20 cellular contexts compared by ENCODE assay signal in genomic region chrX:53718073-53718472, GRCh38. TPM values are rescaled to one million over a fixed set of nuclear protein-coding genes. Genes with fewer than 3 reads are reported as not detected.
A peak's percentile ranks its signal among the peaks of the same experiment; 100 is the strongest.
DNase-seq lines count a peak whose midpoint lies in the region; ATAC-seq and TF ChIP-seq lines count a peak whose summit lies in the region.
"Had no signal": no experiment of that assay in that cellular context is flagged by ENCODE, and none has a peak within 500 bp of the region (broad histone marks: within the 10 kb centered on the region; RNA-seq: fewer than 3 reads in every experiment).

No MANE protein-coding gene starts in this region.

- H2BK12ac ChIP-seq in neuronal stem cell (ENCODE audit: low read length), result no peak overlapping the region

- H3K4me2 ChIP-seq in PC-9 (no peak overlapping the region), neuronal stem cell (ENCODE audit: insufficient read depth, low read length, poor library complexity, severe bottlenecking) (no peak overlapping the region)

- CTCF ChIA-PET in activated CD8-positive, alpha-beta T cell treated with anti-CD3 and anti-CD28 coated beads, Interleukin-2, amount 10 ng/mL, durations not matched to agents 7 days and 5 days (lab: Charles Lee), result interaction anchor here (1.1 to 5.7 kb wide), 2 partner anchors 14 to 33 kb away, joined by 4 to 46 read pairs; partner anchors contain the start of gene HUWE1
- CTCF ChIA-PET in PC-9 (lab: Charles Lee), result no interaction called here

- no peaks in the 10 kb centered on the region for H3K79me1 ChIP-seq in neuronal stem cell (ENCODE audit: low read depth, low read length)

- POLR2A ChIA-PET in activated CD8-positive, alpha-beta T cell treated with anti-CD3 and anti-CD28 coated beads, Interleukin-2, amount 10 ng/mL, durations not matched to agents 7 days and 5 days (lab: Charles Lee), result interaction anchor here (6.4 kb wide), 1 partner anchor 34 kb away, joined by 317 read pairs; the partner anchor contains the start of gene HUWE1
- POLR2A ChIA-PET in PC-9 (lab: Charles Lee; ENCODE audit: unreplicated experiment), result no interaction called here

- BruUV-seq in PC-9 (replicated peaks; lab: Mats Ljungman, UMichigan), result no TSS peak

- H3K4me1 ChIP-seq in PC-9 (replicated peaks; ENCODE audit: insufficient read depth) (peaks cover 33% of the 10 kb centered on the region), neuronal stem cell (ENCODE audit: control insufficient read depth in 2 of 2, insufficient read depth in 1 of 2, low read depth in 1 of 2, low read length in 2 of 2) (no peaks in the 10 kb centered on the region)

- H4K20me1 ChIP-seq in PC-9 (ENCODE audit: insufficient read depth), result no peaks in the 10 kb centered on the region

- no peaks in the 10 kb centered on the region for H3K79me2 ChIP-seq in PC-9 (ENCODE audit: low read depth)

- H3F3A ChIP-seq in PC-9 (ENCODE audit: insufficient read depth, low read depth), result peaks cover 25% of the 10 kb centered on the region; the same call in 1 of the 2 replicates

- H3K27me3 Mint-ChIP-seq in activated T-cell treated with anti-CD3 and anti-CD28 coated beads, Interleukin-2, amount 50 U/mL, for 4 hours (ENCODE audit: low read depth), result no peaks in the 10 kb centered on the region
- no peaks in the 10 kb centered on the region for H3K27me3 Mint-ChIP-seq in activated CD8-positive, alpha-beta T cell treated with anti-CD3 and anti-CD28 coated beads, Interleukin-2, amount 10 ng/mL, durations not matched to agents 7 days and 5 days (ENCODE audit: low read depth)
- no peaks in the 10 kb centered on the region for H3K27me3 Mint-ChIP-seq in natural killer cell (ENCODE audit: low read depth in 2 of 2)
- H3K27me3 Mint-ChIP-seq: naive thymus-derived CD4-positive, alpha-beta T cell; progenitor cell of endocrine pancreas had no signal

- H3K4me1 Mint-ChIP-seq in activated T-cell treated with anti-CD3 and anti-CD28 coated beads, Interleukin-2, amount 50 U/mL, for 4 hours (ENCODE audit: low read depth), result peaks cover 47% of the 10 kb centered on the region
- H3K4me1 Mint-ChIP-seq in activated CD8-positive, alpha-beta T cell treated with anti-CD3 and anti-CD28 coated beads, Interleukin-2, amount 10 ng/mL, durations not matched to agents 7 days and 5 days (ENCODE audit: low read depth), result peaks cover 49% of the 10 kb centered on the region
- H3K4me1 Mint-ChIP-seq in natural killer cell, result peaks cover 37 to 44% of the 10 kb centered on the region in 2 donors

- intact Hi-C loops in natural killer cell (cut with micrococcal nuclease), result loop anchor here (5.0 kb wide), 1 partner anchor 34 kb away; no protein-coding TSS in a partner anchor
- intact Hi-C loops in PC-9 (cut with micrococcal nuclease; ENCODE audit: unreplicated experiment), result no loop called here
- intact Hi-C loops in lower leg skin (cut with DNase I; ENCODE audit: low total_unique reads), result no loop called here

- no peaks in the 10 kb centered on the region for H3K9me2 ChIP-seq in PC-9 (ENCODE audit: insufficient read depth)

- H3K18ac ChIP-seq in neuronal stem cell (ENCODE audit: low read length), result no peak overlapping the region

- DNase-seq in activated T-cell treated with anti-CD3 and anti-CD28 coated beads, Interleukin-2, amount 50 U/mL, for 4 hours, result no peak
- DNase-seq in activated T-cell treated with anti-CD3 and anti-CD28 coated beads, Interleukin-2, amount 50 U/mL, for 1 hour, result no peak
- no peak for DNase-seq in activated CD8-positive, alpha-beta T cell treated with anti-CD3 and anti-CD28 coated beads, Interleukin-2, amount 10 ng/mL, durations not matched to agents 7 days and 5 days
- DNase-seq in natural killer cell, result no peak
- no peak for DNase-seq in PC-9
- DNase-seq in neuronal stem cell (ENCODE audit: low spot score), result no peak
- DNase-seq in lower leg skin (ENCODE audit: low spot score in 2 of 2), result no peak
- DNase-seq: Caco-2; central memory CD4-positive, alpha-beta T cell; foreskin melanocyte; GOT3; lower lobe of right lung; naive thymus-derived CD4-positive, alpha-beta T cell; NCI-H1694; NCI-H446 treated with DMSO at 0.1 percent for 48 hours; SIG-M5; T1000 had no signal

- no peak overlapping the region for H2AK5ac ChIP-seq in neuronal stem cell (ENCODE audit: low read depth, low read length)

- H3K14ac ChIP-seq in neuronal stem cell (ENCODE audit: low read length), result no peak overlapping the region

- no peak overlapping the region for H4K91ac ChIP-seq in neuronal stem cell (ENCODE audit: low read depth, low read length, poor library complexity)

- no peak overlapping the region for H2BK15ac ChIP-seq in neuronal stem cell (ENCODE audit: low read length)

- H3K4ac ChIP-seq in neuronal stem cell (ENCODE audit: low read length), result no peak overlapping the region

- TF ChIP-seq CTCF in natural killer cell (IDR thresholded peaks at IDR 0.05) (no peak), PC-9 (conservative IDR thresholded peaks at IDR 0.05) (no peak), lower leg skin (IDR thresholded peaks at IDR 0.05) (no peak)

- no peak overlapping the region for H4K8ac ChIP-seq in neuronal stem cell (ENCODE audit: low read depth, low read length)

- H3K4me3 ChIP-seq in PC-9, result no peak overlapping the region
- no peak overlapping the region for H3K4me3 ChIP-seq in neuronal stem cell (ENCODE audit: low read length in 2 of 2)
- no peak overlapping the region for H3K4me3 ChIP-seq in lower leg skin (ENCODE audit: low read depth, poor library complexity, severe bottlenecking)
- H3K4me3 ChIP-seq: lower lobe of right lung, vagina had no signal

- H2AFZ ChIP-seq in PC-9, result no peak overlapping the region
- H2AFZ ChIP-seq in neuronal stem cell (ENCODE audit: low read length), result no peak overlapping the region

- H3K23ac ChIP-seq in neuronal stem cell (ENCODE audit: low read depth, low read length, poor library complexity), result no peak overlapping the region

- no peak overlapping the region for H3K27ac ChIP-seq in PC-9
- no peak overlapping the region for H3K27ac ChIP-seq in neuronal stem cell (replicated peaks; ENCODE audit: low read length)
- H3K27ac ChIP-seq: lower lobe of right lung, vagina had no signal

- no peaks in the 10 kb centered on the region for H3K36me3 ChIP-seq in PC-9 (ENCODE audit: low read depth)
- no peaks in the 10 kb centered on the region for H3K36me3 ChIP-seq in neuronal stem cell (replicated peaks in 1 of 2; ENCODE audit: control insufficient read depth in 2 of 2, insufficient read depth in 2 of 2, low read length in 2 of 2)
- H3K36me3 ChIP-seq: lower lobe of right lung, vagina had no signal

- no peak overlapping the region for H2BK120ac ChIP-seq in neuronal stem cell (ENCODE audit: low read depth, low read length)

- H3K36me3 Mint-ChIP-seq in activated T-cell treated with anti-CD3 and anti-CD28 coated beads, Interleukin-2, amount 50 U/mL, for 4 hours (ENCODE audit: insufficient read depth), result peaks cover 5% of the 10 kb centered on the region
- peaks cover 10% of the 10 kb centered on the region for H3K36me3 Mint-ChIP-seq in activated CD8-positive, alpha-beta T cell treated with anti-CD3 and anti-CD28 coated beads, Interleukin-2, amount 10 ng/mL, durations not matched to agents 7 days and 5 days (ENCODE audit: low read depth)
- H3K36me3 Mint-ChIP-seq in natural killer cell, result no peaks in the 10 kb centered on the region

- peak overlapping the region; percentile 44 for H3K27ac Mint-ChIP-seq in activated CD8-positive, alpha-beta T cell treated with anti-CD3 and anti-CD28 coated beads, Interleukin-2, amount 10 ng/mL, durations not matched to agents 7 days and 5 days
- peak overlapping the region; percentile 81 to 94 for H3K27ac Mint-ChIP-seq in natural killer cell
- H3K27ac Mint-ChIP-seq: progenitor cell of endocrine pancreas had no signal

- peak overlapping the region; percentile 82 for H3K4me3 Mint-ChIP-seq in activated T-cell treated with anti-CD3 and anti-CD28 coated beads, Interleukin-2, amount 50 U/mL, for 4 hours
- no peak overlapping the region for H3K4me3 Mint-ChIP-seq in activated CD8-positive, alpha-beta T cell treated with anti-CD3 and anti-CD28 coated beads, Interleukin-2, amount 10 ng/mL, durations not matched to agents 7 days and 5 days
- H3K4me3 Mint-ChIP-seq in natural killer cell, result no peak overlapping the region

- ATAC-seq in activated T-cell treated with anti-CD3 and anti-CD28 coated beads, Interleukin-2, amount 50 U/mL, for 4 hours, result peak; percentile 5 to 12
- ATAC-seq in GM21529 (IDR thresholded peaks at IDR 0.05; ENCODE audit: unreplicated experiment) (peak; percentile 29), natural killer cell (no peak)
- no peak for ATAC-seq in activated CD8-positive, alpha-beta T cell treated with anti-CD3 and anti-CD28 coated beads, Interleukin-2, amount 10 ng/mL, durations not matched to agents 7 days and 5 days
- ATAC-seq: lower lobe of right lung; naive thymus-derived CD4-positive, alpha-beta T cell had no signal

- no peak for TF ChIP-seq POLR2A in lower leg skin (IDR thresholded peaks at IDR 0.05)

- H3K9me3 Mint-ChIP-seq in activated T-cell treated with anti-CD3 and anti-CD28 coated beads, Interleukin-2, amount 50 U/mL, for 4 hours, result no peaks in the 10 kb centered on the region
- no peaks in the 10 kb centered on the region for H3K9me3 Mint-ChIP-seq in activated CD8-positive, alpha-beta T cell treated with anti-CD3 and anti-CD28 coated beads, Interleukin-2, amount 10 ng/mL, durations not matched to agents 7 days and 5 days (ENCODE audit: insufficient read depth)
- H3K9me3 Mint-ChIP-seq in natural killer cell, result no peaks in the 10 kb centered on the region
- H3K9me3 Mint-ChIP-seq: naive thymus-derived CD4-positive, alpha-beta T cell had no signal

- H3K27me3 ChIP-seq in PC-9 (ENCODE audit: insufficient read depth, low read depth), result no peaks in the 10 kb centered on the region
- H3K27me3 ChIP-seq in neuronal stem cell (ENCODE audit: control insufficient read depth in 3 of 3, insufficient read depth in 3 of 3, low read depth in 1 of 3, low read length in 3 of 3), result no peaks in the 10 kb centered on the region
- H3K27me3 ChIP-seq: vagina had no signal

- H2BK5ac ChIP-seq in neuronal stem cell (ENCODE audit: low read length), result no peak overlapping the region

- no peaks in the 10 kb centered on the region for H3K9me3 ChIP-seq in PC-9 (ENCODE audit: insufficient read depth, low read depth)
- H3K9me3 ChIP-seq in neuronal stem cell (replicated peaks in 1 of 2; ENCODE audit: control insufficient read depth in 2 of 2, insufficient read depth in 1 of 2, low read depth in 1 of 2, low read length in 2 of 2), result no peaks in the 10 kb centered on the region
- H3K9me3 ChIP-seq: Caco-2, lower lobe of right lung, vagina had no signal

- H3K9ac ChIP-seq in neuronal stem cell (ENCODE audit: low read depth, low read length, poor library complexity), result no peak overlapping the region

RNA-seq across cellular contexts. Expression of gene HUWE1, which starts 31.6 kb away (rescaled TPM):
- total RNA-seq in activated T-cell treated with anti-CD3 and anti-CD28 coated beads, Interleukin-2, amount 50 U/mL, for 4 hours, result 100 to 1,000 TPM; 433 to 540 (median 440) TPM
- 100 to 1,000 TPM; 223 to 231 TPM for total RNA-seq in activated CD8-positive, alpha-beta T cell treated with anti-CD3 and anti-CD28 coated beads, Interleukin-2, amount 10 ng/mL, durations not matched to agents 7 days and 5 days
- 100 to 1,000 TPM; 187 to 241 (median 218) TPM for total RNA-seq in natural killer cell
- total RNA-seq in PC-9 (2021), result 496 and 536 TPM in 2 replicates
- polyA plus RNA-seq in neuronal stem cell (2013, experiment 1 of 2), result 35.4 TPM
- polyA plus RNA-seq in neuronal stem cell (2013, experiment 2 of 2), result 35.5 TPM
- 100 to 1,000 TPM; 128 to 175 (median 158) TPM for total RNA-seq in lower leg skin

Comparison
In these comparisons a context has a peak if more than half of its experiments do, and no peak if none do; other contexts are left out.
1. ATAC-seq: peak in activated T-cell treated with anti-CD3 and anti-CD28 coated beads, Interleukin-2, amount 50 U/mL, for 4 hours (2 of 2) and GM21529 (single experiment); none in activated CD8-positive, alpha-beta T cell treated with anti-CD3 and anti-CD28 coated beads, Interleukin-2, amount 10 ng/mL, durations not matched to agents 7 days and 5 days (single experiment) and natural killer cell (0 of 3).